Comparison of ENCODE assay signal across 21 cellular contexts in the genomic region with DNA sequence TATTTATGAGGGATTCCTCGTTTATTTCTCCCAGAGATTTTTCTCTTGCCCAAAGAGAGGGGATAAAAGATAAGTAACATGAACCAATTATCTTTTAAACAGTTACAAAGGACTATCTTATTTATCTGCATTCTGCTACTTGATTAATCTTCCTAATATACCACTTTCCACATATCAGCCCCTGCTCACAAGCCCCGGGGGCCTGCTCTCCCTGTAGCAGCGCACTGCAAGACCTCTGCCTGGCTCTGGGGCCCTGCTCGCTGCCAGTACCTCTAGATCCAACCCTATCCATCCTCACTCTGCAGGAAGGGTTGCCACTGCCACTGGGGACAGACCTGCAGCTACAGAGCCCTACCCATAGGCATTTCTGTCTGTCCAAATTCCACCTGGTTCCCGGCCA.
"Had no signal": no experiment of that assay in that cellular context is flagged by ENCODE, and none has a peak within 500 bp of the region (broad histone marks: within the 10 kb centered on the region; RNA-seq: fewer than 3 reads in every experiment).

No MANE protein-coding gene starts in this region.

- H2AFZ ChIP-seq: hepatocyte had no signal

- H3K4me3 Mint-ChIP-seq: activated naive CD4-positive, alpha-beta T cell treated with anti-CD3 and anti-CD28 coated beads, Interleukin-2, amount 10 ng/mL, durations not matched to agents 7 days and 5 days; activated T-cell treated with anti-CD3 and anti-CD28 coated beads, Interleukin-2, amount 50 U/mL, for 4 hours; effector memory CD8-positive, alpha-beta T cell; nephron; T-cell had no signal

- H3K27ac ChIP-seq: ascending aorta, hepatocyte, right lobe of liver, stomach, vagina had no signal

- H3K36me3 ChIP-seq: ascending aorta, right lobe of liver, stomach, vagina had no signal

- H3K9me3 Mint-ChIP-seq: activated naive CD4-positive, alpha-beta T cell treated with anti-CD3 and anti-CD28 coated beads, Interleukin-2, amount 10 ng/mL, durations not matched to agents 7 days and 5 days; activated T-cell treated with anti-CD3 and anti-CD28 coated beads, Interleukin-2, amount 50 U/mL, for 4 hours; effector memory CD8-positive, alpha-beta T cell; nephron; T-cell had no signal

- H3K4me1 ChIP-seq: ascending aorta, right lobe of liver had no signal

- H3K27ac Mint-ChIP-seq: activated naive CD4-positive, alpha-beta T cell treated with anti-CD3 and anti-CD28 coated beads, Interleukin-2, amount 10 ng/mL, durations not matched to agents 7 days and 5 days; nephron; T-cell had no signal

- ATAC-seq: activated CD4-positive, CD25-positive, alpha-beta regulatory T cell treated with anti-CD3 and anti-CD28 coated beads, Interleukin-2, amount 50 U/mL, for 24 hours; activated T-cell treated with anti-CD3 and anti-CD28 coated beads, Interleukin-2, amount 50 U/mL, for 4 hours; effector memory CD8-positive, alpha-beta T cell; right lobe of liver; T-cell had no signal

- H3K4me3 ChIP-seq: ascending aorta, hepatocyte, lung, right lobe of liver, stomach, vagina had no signal

- H3K9me3 ChIP-seq: ascending aorta, right lobe of liver, stomach, vagina had no signal

- H3K27me3 Mint-ChIP-seq: activated naive CD4-positive, alpha-beta T cell treated with anti-CD3 and anti-CD28 coated beads, Interleukin-2, amount 10 ng/mL, durations not matched to agents 7 days and 5 days; effector memory CD8-positive, alpha-beta T cell; T-cell had no signal

- H3K27me3 ChIP-seq: ascending aorta, hepatocyte, right lobe of liver, stomach, vagina had no signal

- DNase-seq: activated CD4-positive, alpha-beta T cell treated with anti-CD3 and anti-CD28 coated beads, Interleukin-2, amount 50 U/mL, for 1 hour; activated CD8-positive, alpha-beta memory T cell treated with anti-CD3 and anti-CD28 coated beads, Interleukin-2, amount 50 U/mL, for 4 hours; activated naive CD4-positive, alpha-beta T cell treated with anti-CD3 and anti-CD28 coated beads, Interleukin-2, amount 10 ng/mL, durations not matched to agents 7 days and 5 days; activated T-cell treated with anti-CD3 and anti-CD28 coated beads, Interleukin-2, amount 50 U/mL, for 4 hours; dermis blood vessel endothelial cell; effector memory CD8-positive, alpha-beta T cell; midbrain; right lobe of liver; small intestine; stimulated activated CD4-positive, alpha-beta T cell treated with anti-CD3 and anti-CD28 coated beads, Interleukin-15, amount 100 ng/mL, for 24 hours; stimulated activated CD4-positive, alpha-beta T cell treated with anti-CD3 and anti-CD28 coated beads, Interleukin-2, amount 100 ng/mL, for 48 hours; stomach; T-cell; T1000; trophoblast cell had no signal

- H3K4me2 ChIP-seq: hepatocyte had no signal
